1 cellular context compared by ENCODE assay signal in the genomic region with DNA sequence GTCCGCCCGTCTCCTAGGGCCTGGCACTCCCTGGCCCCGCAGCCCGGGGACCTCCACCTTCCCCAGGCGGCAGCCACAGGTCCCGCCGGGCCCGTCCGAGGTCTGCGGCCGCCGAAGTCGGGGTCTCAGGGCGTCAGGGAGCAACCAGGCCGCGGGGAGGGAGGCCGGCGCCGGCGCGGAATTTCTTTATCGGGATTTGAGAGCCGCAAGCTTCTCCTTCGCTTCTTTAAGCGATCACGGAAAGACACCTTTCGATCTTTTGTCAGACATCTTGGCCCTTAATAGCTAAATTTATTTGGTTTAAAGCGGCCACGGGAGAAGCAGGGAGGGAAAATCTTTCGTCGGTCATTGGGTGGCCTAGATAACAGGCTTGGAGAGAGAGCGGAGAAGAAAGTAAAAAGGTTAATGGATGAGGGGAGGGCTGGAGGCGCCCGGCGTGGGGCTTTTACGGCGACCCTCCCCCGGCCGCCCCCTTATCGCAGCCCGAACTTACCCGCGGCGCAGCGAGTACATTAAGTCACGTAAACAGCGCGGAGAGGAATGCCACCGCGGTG.
TF ChIP-seq lines count a peak whose summit lies in the region.

No MANE protein-coding gene starts in this region.

TF ChIP-seq in GM23338, 12 proteins besides CTCF, POLR2A, EP300 and RAD21 (continued from another document):
- TF ChIP-seq ZNF462 (CRISPR knock-in tag; IDR thresholded peaks at IDR 0.05) (no peak), EZH2phosphoT487 (IDR thresholded peaks at IDR 0.05; ENCODE audit: unreplicated experiment) (peak; percentile 72)
- TF ChIP-seq, protein P1, sequence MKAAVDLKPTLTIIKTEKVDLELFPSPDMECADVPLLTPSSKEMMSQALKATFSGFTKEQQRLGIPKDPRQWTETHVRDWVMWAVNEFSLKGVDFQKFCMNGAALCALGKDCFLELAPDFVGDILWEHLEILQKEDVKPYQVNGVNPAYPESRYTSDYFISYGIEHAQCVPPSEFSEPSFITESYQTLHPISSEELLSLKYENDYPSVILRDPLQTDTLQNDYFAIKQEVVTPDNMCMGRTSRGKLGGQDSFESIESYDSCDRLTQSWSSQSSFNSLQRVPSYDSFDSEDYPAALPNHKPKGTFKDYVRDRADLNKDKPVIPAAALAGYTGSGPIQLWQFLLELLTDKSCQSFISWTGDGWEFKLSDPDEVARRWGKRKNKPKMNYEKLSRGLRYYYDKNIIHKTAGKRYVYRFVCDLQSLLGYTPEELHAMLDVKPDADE (IDR thresholded peaks at IDR 0.05): no peak
